In the genomic region with DNA sequence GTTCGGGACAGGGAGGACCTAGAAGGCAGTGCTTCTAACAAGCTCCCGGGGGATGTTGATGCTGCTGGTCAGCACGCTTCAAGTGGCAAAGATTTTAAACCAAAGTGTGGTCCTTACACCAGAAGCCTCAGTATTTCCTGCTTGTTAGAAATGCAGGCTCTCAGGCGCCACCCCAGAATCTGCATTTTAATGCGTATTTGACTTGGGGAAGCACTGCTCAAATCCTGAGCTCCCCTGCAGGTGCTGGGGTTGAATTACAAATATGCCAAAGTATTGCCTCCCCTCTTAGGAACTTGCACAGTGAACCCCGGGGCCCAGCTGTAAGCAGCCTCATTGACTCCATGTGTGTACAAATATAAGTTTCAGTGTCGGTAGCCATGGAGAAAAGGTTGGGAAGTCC, we compare ENCODE assay signal across 23 cellular contexts.
A peak's percentile ranks its signal among the peaks of the same experiment; 100 is the strongest.
DNase-seq lines count a peak whose midpoint lies in the region; ATAC-seq, FAIRE-seq and TF ChIP-seq lines count a peak whose summit lies in the region.
"Had no signal": no experiment of that assay in that cellular context is flagged by ENCODE, and none has a peak within 500 bp of the region (broad histone marks: within the 10 kb centered on the region; RNA-seq: fewer than 3 reads in every experiment).

No MANE protein-coding gene starts in this region.

- no peaks in the 10 kb centered on the region for H3K9me2 ChIP-seq in GM23338 (ENCODE audit: insufficient read depth)
- no peaks in the 10 kb centered on the region for H3K9me2 ChIP-seq in Karpas-422 (replicated peaks; ENCODE audit: insufficient read depth, low read length)

- H3F3A ChIP-seq in GM23338 (replicated peaks; ENCODE audit: low read depth) = no peaks in the 10 kb centered on the region

- H3K36me3 ChIP-seq in GM23338 (ENCODE audit: insufficient read depth) (no peaks in the 10 kb centered on the region), Karpas-422 (ENCODE audit: insufficient read depth, low read length) (no peaks in the 10 kb centered on the region), endodermal cell (ENCODE audit: control insufficient read depth, insufficient read depth, low read length) (no peaks in the 10 kb centered on the region)
- H3K36me3 ChIP-seq: BLaER1 treated with 17β-estradiol and CSF1 and Interleukin-3, amounts not matched to agents 10 nM and 100 nM had no signal

- intact Hi-C loops in head of caudate nucleus (cut with DNase I) = no loop called here

- no peaks in the 10 kb centered on the region for H3K9me3 ChIP-seq in Karpas-422 (ENCODE audit: low read length)
- no peaks in the 10 kb centered on the region for H3K9me3 ChIP-seq in endodermal cell (ENCODE audit: control insufficient read depth, low read length)
- H3K9me3 ChIP-seq: A549, Caco-2 had no signal

- no peaks in the 10 kb centered on the region for H4K20me1 ChIP-seq in GM23338 (replicated peaks; ENCODE audit: insufficient read depth)
- H4K20me1 ChIP-seq in Karpas-422 (ENCODE audit: insufficient read depth, low read depth, low read length) = no peaks in the 10 kb centered on the region
- H4K20me1 ChIP-seq: BLaER1 treated with 17β-estradiol and CSF1 and Interleukin-3, amounts not matched to agents 10 nM and 100 nM had no signal

- no peak for FAIRE-seq in HTR-8/SVneo (lab: Jason Lieb, UNC)
- FAIRE-seq: A549, D721Med, G401.6, GM12891 had no signal

- H3K27ac Mint-ChIP-seq in GM23338 (no peak overlapping the region), endodermal cell (no peak overlapping the region)
- H3K27ac Mint-ChIP-seq: B cell; CD4-positive, alpha-beta T cell; CD8-positive, alpha-beta T cell had no signal

- TF ChIP-seq CTCF in GM23338 (conservative IDR thresholded peaks at IDR 0.05; ENCODE audit: low read depth in 2 of 2) (peak in 1 of 2 experiments; percentile 6; a peak in 1 of 4 replicates), endodermal cell (conservative IDR thresholded peaks at IDR 0.05) (peak; percentile 24)

- peak; percentile 39; the same call in 1 of the 3 replicates for ATAC-seq in GM23338
- ATAC-seq: A549; CD8-positive, alpha-beta T cell had no signal

- in situ Hi-C loops in KBM-7 (cut with MboI; ENCODE audit: low pct_unique_long_range_greater_than_20kb, low sequenced_read_pairs) = no loop called here

- no peak overlapping the region for H3K4me3 ChIP-seq in GM23338
- H3K4me3 ChIP-seq in Karpas-422 (ENCODE audit: low read length) = no peak overlapping the region
- H3K4me3 ChIP-seq in endodermal cell (ENCODE audit: low read length) = no peak overlapping the region
- H3K4me3 ChIP-seq: A549; BLaER1 treated with 17β-estradiol and CSF1 and Interleukin-3, amounts not matched to agents 10 nM and 100 nM had no signal

- no peaks in the 10 kb centered on the region for H3K79me2 ChIP-seq in GM23338 (replicated peaks; ENCODE audit: insufficient read depth)
- no peaks in the 10 kb centered on the region for H3K79me2 ChIP-seq in Karpas-422 (ENCODE audit: low read length)

- WGBS in endodermal cell (ENCODE audit: insufficient coverage in 1 of 2, insufficient read length in 1 of 2), 2 experiments = 80 to 94% methylated on average over 3 to 7 of the region's 7 CpGs

- H3K4me3 Mint-ChIP-seq in GM23338 (no peak overlapping the region), endodermal cell (no peak overlapping the region)
- H3K4me3 Mint-ChIP-seq: B cell; CD4-positive, alpha-beta T cell; CD8-positive, alpha-beta T cell had no signal

- peaks cover 3% of the 10 kb centered on the region; the same call in 1 of the 3 replicates for H3K4me1 Mint-ChIP-seq in GM23338
- no peaks in the 10 kb centered on the region for H3K4me1 Mint-ChIP-seq in endodermal cell
- H3K4me1 Mint-ChIP-seq: B cell had no signal

- H3K27ac ChIP-seq in GM23338 (ENCODE audit: low read depth) (no peak overlapping the region), Karpas-422 (ENCODE audit: low read length) (no peak overlapping the region), endodermal cell (ENCODE audit: low read depth, low read length) (no peak overlapping the region)
- H3K27ac ChIP-seq: 22Rv1; A549; BLaER1 treated with 17β-estradiol and CSF1 and Interleukin-3, amounts not matched to agents 10 nM and 100 nM; C4-2B had no signal

- H2AFZ ChIP-seq in GM23338 (no peak overlapping the region), Karpas-422 (ENCODE audit: low read length) (no peak overlapping the region)

- H3K27me3 Mint-ChIP-seq in GM23338 (ENCODE audit: insufficient read depth, low read depth, poor library complexity) = peaks cover 5% of the 10 kb centered on the region
- no peaks in the 10 kb centered on the region for H3K27me3 Mint-ChIP-seq in endodermal cell (ENCODE audit: insufficient read depth)
- H3K27me3 Mint-ChIP-seq: B cell; CD4-positive, alpha-beta T cell had no signal

- H3K4me1 ChIP-seq in GM23338 (ENCODE audit: insufficient read depth) (no peaks in the 10 kb centered on the region; the same call in 1 of the 2 replicates), Karpas-422 (ENCODE audit: low read length) (no peaks in the 10 kb centered on the region), endodermal cell (ENCODE audit: control insufficient read depth, insufficient read depth, low read length) (no peaks in the 10 kb centered on the region)
- H3K4me1 ChIP-seq: A549; BLaER1 treated with 17β-estradiol and CSF1 and Interleukin-3, amounts not matched to agents 10 nM and 100 nM; Caco-2 had no signal

- no peaks in the 10 kb centered on the region for H3K36me3 Mint-ChIP-seq in GM23338 (ENCODE audit: low read depth)
- no peaks in the 10 kb centered on the region for H3K36me3 Mint-ChIP-seq in endodermal cell (ENCODE audit: low read depth)
- H3K36me3 Mint-ChIP-seq: CD8-positive, alpha-beta T cell had no signal

- H3K27me3 ChIP-seq in GM23338 (ENCODE audit: insufficient read depth) (no peaks in the 10 kb centered on the region), Karpas-422 (ENCODE audit: low read length) (no peaks in the 10 kb centered on the region), endodermal cell (ENCODE audit: control insufficient read depth, insufficient read depth, low read length, poor library complexity, severe bottlenecking) (no peaks in the 10 kb centered on the region)

- H3K9me3 Mint-ChIP-seq in GM23338 = no peaks in the 10 kb centered on the region
- H3K9me3 Mint-ChIP-seq in endodermal cell = peaks cover 50% of the 10 kb centered on the region
- H3K9me3 Mint-ChIP-seq: CD4-positive, alpha-beta T cell; CD8-positive, alpha-beta T cell had no signal

- H3K4me2 ChIP-seq in GM23338 = no peak overlapping the region
- no peak overlapping the region for H3K4me2 ChIP-seq in Karpas-422 (ENCODE audit: low read depth, low read length, poor library complexity, severe bottlenecking)
- H3K4me2 ChIP-seq: A549; BLaER1 treated with 17β-estradiol and CSF1 and Interleukin-3, amounts not matched to agents 10 nM and 100 nM had no signal

- no peak overlapping the region for H3K9ac ChIP-seq in Karpas-422 (ENCODE audit: low read length)
- H3K9ac ChIP-seq in endodermal cell (ENCODE audit: extremely low read depth, low read length, poor library complexity, severe bottlenecking) = no peak overlapping the region
- H3K9ac ChIP-seq: BLaER1 treated with 17β-estradiol and CSF1 and Interleukin-3, amounts not matched to agents 10 nM and 100 nM had no signal

- peak; percentile 39 for DNase-seq in GM23338 (ENCODE audit: low spot score)
- DNase-seq in Karpas-422 = peak; percentile 43
- peak; percentile 50 for DNase-seq in endodermal cell
- DNase-seq in iPS DF 4.7 (ENCODE audit: extremely low read depth, low spot score) = peak; percentile 7
- DNase-seq in HTR-8/SVneo (ENCODE audit: insufficient read length, low spot score) = no peak
- DNase-seq in head of caudate nucleus = no peak
- DNase-seq in inferior parietal cortex (ENCODE audit: extremely low spot score) = no peak
- no peak for DNase-seq in KBM-7
- DNase-seq: AML-193; Caco-2; Calu3; CD4-positive, alpha-beta T cell; CD8-positive, alpha-beta T cell; DMS79 treated with DMSO at 0.1 percent for 48 hours; GF-D8 had no signal

Comparison
In these comparisons a context has a peak if more than half of its experiments do, and no peak if none do; other contexts are left out.
1. DNase-seq: peak in GM23338 (single experiment), Karpas-422 (single experiment), endodermal cell (single experiment) and iPS DF 4.7 (single experiment); none in HTR-8/SVneo (single experiment), head of caudate nucleus (0 of 42), inferior parietal cortex (single experiment) and KBM-7 (single experiment).